ENCODE assay signal across 8 cellular contexts in genomic region chr10:112307631-112308502, GRCh38. TPM values are rescaled to one million over a fixed set of nuclear protein-coding genes. Genes with fewer than 3 reads are reported as not detected.
DNase-seq lines count a peak whose midpoint lies in the region; ATAC-seq lines count a peak whose summit lies in the region.

No MANE protein-coding gene starts in this region.

- no peak overlapping the region for H3K27ac ChIP-seq in right cardiac atrium (ENCODE audit: low read length)

- peak overlapping the region; percentile 71 for H3K9ac ChIP-seq in adipocyte (ENCODE audit: low read length)

- H3K4me3 ChIP-seq in adipocyte (ENCODE audit: low read length) = peak overlapping the region; percentile 33
- no peak overlapping the region for H3K4me3 ChIP-seq in right cardiac atrium (ENCODE audit: low read length)

- H3K27me3 ChIP-seq in adipocyte (replicated peaks; ENCODE audit: control insufficient read depth, insufficient read depth, low read length) = no peaks in the 10 kb centered on the region
- no peaks in the 10 kb centered on the region for H3K27me3 ChIP-seq in right cardiac atrium (ENCODE audit: control insufficient read depth, insufficient read depth)

- DNase-seq in SKM-1 treated with dmso at 0.1 percent for 144 hours (lab: John Stamatoyannopoulos, UW; ENCODE audit: unreplicated experiment) (peak; percentile 24), SKM-1 (lab: John Stamatoyannopoulos, UW; ENCODE audit: unreplicated experiment) (no peak), HCEC 1CT (peak; percentile 62), NCI-H69 (lab: John Stamatoyannopoulos, UW) (peak; percentile 46), adipocyte (ENCODE audit: low read depth) (peak; percentile 40), right cardiac atrium (peak in 1 of 3 donors; percentile 60), SIG-M5 treated with dmso at 0.1 percent for 504 hours (lab: John Stamatoyannopoulos, UW; ENCODE audit: unreplicated experiment) (no peak)
- DNase-seq in stimulated activated CD4-positive, alpha-beta T cell treated with anti-CD3 and anti-CD28 coated beads, Interleukin-12 subunit alpha, Interleukin-12 subunit beta, amount 100 ng/mL, for 48 hours (ENCODE audit: low read depth in 2 of 3, low spot score in 1 of 3) = peak; percentile 10 to 23 (median 14)

- H3K9me3 ChIP-seq in adipocyte (ENCODE audit: control insufficient read depth, low read length) = no peaks in the 10 kb centered on the region
- no peaks in the 10 kb centered on the region for H3K9me3 ChIP-seq in right cardiac atrium (ENCODE audit: control insufficient read depth, low read length)

- ATAC-seq in right cardiac atrium = peak; percentile 35 to 57

- no peaks in the 10 kb centered on the region for H3K36me3 ChIP-seq in adipocyte (ENCODE audit: control insufficient read depth, insufficient read depth, low read length, severe bottlenecking)

- 17% methylated on average over 6 of the region's 6 CpGs for WGBS in right cardiac atrium

- H3K4me1 ChIP-seq in adipocyte (ENCODE audit: control insufficient read depth, insufficient read depth, low read length) = peaks cover 46% of the 10 kb centered on the region
- H3K4me1 ChIP-seq in right cardiac atrium (ENCODE audit: control insufficient read depth, insufficient read depth, low read length) = no peaks in the 10 kb centered on the region

- intact Hi-C loops in right cardiac atrium (cut with DNase I) = loop anchor here in 3 of 4 donors (10.0 kb wide), 1 partner anchor 123 kb away; the partner anchor contains the start of gene GPAM (in 3 of the 3)

RNA-seq across cellular contexts. Expression of gene TECTB, which starts 24.7 kb away (rescaled TPM):
- total RNA-seq in right cardiac atrium = not detected
- polyA plus RNA-seq in right cardiac atrium = not detected

Comparison
In these comparisons a context has a peak if more than half of its experiments do, and no peak if none do; other contexts are left out.
1. DNase-seq: peak in SKM-1 treated with dmso at 0.1 percent for 144 hours (single experiment), HCEC 1CT (single experiment), NCI-H69 (single experiment), adipocyte (single experiment) and stimulated activated CD4-positive, alpha-beta T cell treated with anti-CD3 and anti-CD28 coated beads, Interleukin-12 subunit alpha, Interleukin-12 subunit beta, amount 100 ng/mL, for 48 hours (3 of 3); none in SKM-1 (single experiment) and SIG-M5 treated with dmso at 0.1 percent for 504 hours (single experiment).